Comparison of ENCODE assay signal across 16 cellular contexts in genomic region chr2:42268528-42269151, GRCh38.
DNase-seq lines count a peak whose midpoint lies in the region; ATAC-seq and TF ChIP-seq lines count a peak whose summit lies in the region.
"Had no signal": no experiment of that assay in that cellular context is flagged by ENCODE, and none has a peak within 500 bp of the region (broad histone marks: within the 10 kb centered on the region; RNA-seq: fewer than 3 reads in every experiment).

No MANE protein-coding gene starts in this region.

- peak overlapping the region; percentile 45 for H3K27ac Mint-ChIP-seq in stimulated activated naive CD8-positive, alpha-beta T cell treated with anti-CD3 and anti-CD28 coated beads, Interleukin-15, Interleukin-2, amounts not matched to agents 100 ng/mL and 50 ng/mL, for 24 hours
- H3K27ac Mint-ChIP-seq in stimulated activated naive CD8-positive, alpha-beta T cell treated with anti-CD3 and anti-CD28 coated beads, Interleukin-15, amount 100 ng/mL, for 72 hours: no peak overlapping the region
- H3K27ac Mint-ChIP-seq in T-cell (peak overlapping the region; percentile 25 to 32), mesothelial cell of epicardium (no peak overlapping the region)

- no peaks in the 10 kb centered on the region for H3K9me3 Mint-ChIP-seq in stimulated activated naive CD8-positive, alpha-beta T cell treated with anti-CD3 and anti-CD28 coated beads, Interleukin-15, Interleukin-2, amounts not matched to agents 100 ng/mL and 50 ng/mL, for 24 hours
- no peaks in the 10 kb centered on the region for H3K9me3 Mint-ChIP-seq in stimulated activated naive CD8-positive, alpha-beta T cell treated with anti-CD3 and anti-CD28 coated beads, Interleukin-15, amount 100 ng/mL, for 72 hours
- no peaks in the 10 kb centered on the region for H3K9me3 Mint-ChIP-seq in T-cell
- no peaks in the 10 kb centered on the region for H3K9me3 Mint-ChIP-seq in mesothelial cell of epicardium
- H3K9me3 Mint-ChIP-seq: CD8-positive, alpha-beta memory T cell had no signal

- no peak overlapping the region for H3K4me3 ChIP-seq in fibroblast of mammary gland (ENCODE audit: control insufficient read depth, low read depth, low read length)
- H3K4me3 ChIP-seq: SK-N-MC had no signal

- POLR2A ChIA-PET in T-cell (lab: Charles Lee): no interaction called here

- H3K27me3 Mint-ChIP-seq in stimulated activated naive CD8-positive, alpha-beta T cell treated with anti-CD3 and anti-CD28 coated beads, Interleukin-15, Interleukin-2, amounts not matched to agents 100 ng/mL and 50 ng/mL, for 24 hours: no peaks in the 10 kb centered on the region
- no peaks in the 10 kb centered on the region for H3K27me3 Mint-ChIP-seq in stimulated activated naive CD8-positive, alpha-beta T cell treated with anti-CD3 and anti-CD28 coated beads, Interleukin-15, amount 100 ng/mL, for 72 hours
- H3K27me3 Mint-ChIP-seq in T-cell: no peaks in the 10 kb centered on the region
- H3K27me3 Mint-ChIP-seq in mesothelial cell of epicardium (ENCODE audit: low read depth): no peaks in the 10 kb centered on the region

- CTCF ChIA-PET in T-cell (lab: Charles Lee): no interaction called here

- peaks cover 32% of the 10 kb centered on the region for H3K36me3 Mint-ChIP-seq in stimulated activated naive CD8-positive, alpha-beta T cell treated with anti-CD3 and anti-CD28 coated beads, Interleukin-15, Interleukin-2, amounts not matched to agents 100 ng/mL and 50 ng/mL, for 24 hours (ENCODE audit: low read depth)
- H3K36me3 Mint-ChIP-seq in T-cell: peaks cover 29% of the 10 kb centered on the region
- peaks cover 6% of the 10 kb centered on the region for H3K36me3 Mint-ChIP-seq in mesothelial cell of epicardium

- no peak for ATAC-seq in stimulated activated naive CD8-positive, alpha-beta T cell treated with anti-CD3 and anti-CD28 coated beads, Interleukin-15, amount 100 ng/mL, for 72 hours
- no peak for ATAC-seq in T-cell (replicated peaks in 1 of 4)

- no peak for DNase-seq in stimulated activated naive CD8-positive, alpha-beta T cell treated with anti-CD3 and anti-CD28 coated beads, Interleukin-15, amount 100 ng/mL, for 72 hours
- DNase-seq in T-cell: no peak
- DNase-seq in fibroblast of mammary gland (ENCODE audit: low read depth): peak; percentile 40
- DNase-seq in NCI-H1092 (lab: John Stamatoyannopoulos, UW): no peak
- DNase-seq in G401 (ENCODE audit: low spot score): no peak
- no peak for DNase-seq in mesothelial cell of epicardium (ENCODE audit: low spot score in 2 of 2, unreplicated experiment in 2 of 2)
- DNase-seq: CD8-positive, alpha-beta memory T cell; DND-41; GF-D8; GOT3; Kasumi-1; NCI-H1092 treated with DMSO at 0.1 percent for 48 hours; NCI-H1694 treated with DMSO at 0.1 percent for 48 hours; NCI-H446 had no signal

- TF ChIP-seq CTCF in fibroblast of mammary gland (conservative IDR thresholded peaks at IDR 0.05; ENCODE audit: control insufficient read depth, insufficient read depth, low read depth, low read length) (no peak), mesothelial cell of epicardium (IDR thresholded peaks at IDR 0.05; ENCODE audit: unreplicated experiment) (no peak)

- H3K4me3 Mint-ChIP-seq in stimulated activated naive CD8-positive, alpha-beta T cell treated with anti-CD3 and anti-CD28 coated beads, Interleukin-15, Interleukin-2, amounts not matched to agents 100 ng/mL and 50 ng/mL, for 24 hours: no peak overlapping the region
- H3K4me3 Mint-ChIP-seq in stimulated activated naive CD8-positive, alpha-beta T cell treated with anti-CD3 and anti-CD28 coated beads, Interleukin-15, amount 100 ng/mL, for 72 hours: no peak overlapping the region
- H3K4me3 Mint-ChIP-seq in T-cell (no peak overlapping the region), mesothelial cell of epicardium (no peak overlapping the region)
- H3K4me3 Mint-ChIP-seq: CD8-positive, alpha-beta memory T cell had no signal

- in situ Hi-C loops in G401 (cut with HindIII; ENCODE audit: low sequenced_read_pairs): no loop called here

- peaks cover 13% of the 10 kb centered on the region for H3K4me1 Mint-ChIP-seq in stimulated activated naive CD8-positive, alpha-beta T cell treated with anti-CD3 and anti-CD28 coated beads, Interleukin-15, Interleukin-2, amounts not matched to agents 100 ng/mL and 50 ng/mL, for 24 hours (ENCODE audit: low read depth)
- peaks cover 7% of the 10 kb centered on the region for H3K4me1 Mint-ChIP-seq in stimulated activated naive CD8-positive, alpha-beta T cell treated with anti-CD3 and anti-CD28 coated beads, Interleukin-15, amount 100 ng/mL, for 72 hours
- H3K4me1 Mint-ChIP-seq in T-cell (peaks cover 17 to 33% (median 28%) of the 10 kb centered on the region in 3 donors), mesothelial cell of epicardium (peaks cover 5% of the 10 kb centered on the region)

Comparison
In these comparisons a context has a peak if more than half of its experiments do, and no peak if none do; other contexts are left out.
1. H3K27ac Mint-ChIP-seq: peak in stimulated activated naive CD8-positive, alpha-beta T cell treated with anti-CD3 and anti-CD28 coated beads, Interleukin-15, Interleukin-2, amounts not matched to agents 100 ng/mL and 50 ng/mL, for 24 hours (single experiment) and T-cell (2 of 2); none in stimulated activated naive CD8-positive, alpha-beta T cell treated with anti-CD3 and anti-CD28 coated beads, Interleukin-15, amount 100 ng/mL, for 72 hours (0 of 2) and mesothelial cell of epicardium (single experiment).